Comparison of ENCODE assay signal across 1 cellular context in genomic region chr1:42935313-42935624, GRCh38.
A peak's percentile ranks its signal among the peaks of the same experiment; 100 is the strongest.
TF ChIP-seq lines count a peak whose summit lies in the region.

No MANE protein-coding gene starts in this region.

TF ChIP-seq in K562, 482 proteins besides CTCF, POLR2A, EP300 and RAD21 (continued from another document):
- no peak for TF ChIP-seq FOXA3 (CRISPR knock-in tag; conservative IDR thresholded peaks at IDR 0.05 in 1 of 2, IDR thresholded peaks at IDR 0.05 in 1 of 2)
- no peak for TF ChIP-seq MITF (IDR thresholded peaks at IDR 0.05)
- peak; percentile 27; the same call in 1 of the 2 replicates for TF ChIP-seq CEBPG (CRISPR knock-in tag; IDR thresholded peaks at IDR 0.05)
- no peak for TF ChIP-seq CEBPG (tag; conservative IDR thresholded peaks at IDR 0.05 in 1 of 2, IDR thresholded peaks at IDR 0.05 in 1 of 2)
- no peak for TF ChIP-seq ZNF239 (CRISPR knock-in tag; IDR thresholded peaks at IDR 0.05)
- TF ChIP-seq CTBP1 (IDR thresholded peaks at IDR 0.05; ENCODE audit: borderline replicate concordance): no peak
- TF ChIP-seq ZNF407 (IDR thresholded peaks at IDR 0.05; ENCODE audit: low read depth): no peak
- no peak for TF ChIP-seq SLC30A9 (CRISPR knock-in tag; IDR thresholded peaks at IDR 0.05)
- 0 out of 2 replicates have a peak, but pooled peaks have one; percentile 10 for TF ChIP-seq HSF4 (CRISPR knock-in tag; IDR thresholded peaks at IDR 0.05; ENCODE audit: borderline replicate concordance)
- no peak for TF ChIP-seq BRD4 (IDR thresholded peaks at IDR 0.05)
- no peak for TF ChIP-seq TFAM (CRISPR knock-in tag; conservative IDR thresholded peaks at IDR 0.05)
- no peak for TF ChIP-seq TOE1 (IDR thresholded peaks at IDR 0.05; ENCODE audit: borderline replicate concordance)
- no peak for TF ChIP-seq TOE1 (CRISPR knock-in tag; IDR thresholded peaks at IDR 0.05; ENCODE audit: borderline replicate concordance, low read depth)
- no peak for TF ChIP-seq ZNF431 (CRISPR knock-in tag; IDR thresholded peaks at IDR 0.05)
- TF ChIP-seq ZNF197 (CRISPR knock-in tag; IDR thresholded peaks at IDR 0.05; ENCODE audit: low read depth): no peak
- TF ChIP-seq HMG20B (CRISPR knock-in tag; IDR thresholded peaks at IDR 0.05): no peak
- TF ChIP-seq ZNF3 (CRISPR knock-in tag; IDR thresholded peaks at IDR 0.05): no peak
- TF ChIP-seq NFATC3 (IDR thresholded peaks at IDR 0.05): no peak
- 0 out of 2 replicates have a peak, but pooled peaks have one; percentile 11 for TF ChIP-seq ZNF143 (CRISPR knock-in tag; IDR thresholded peaks at IDR 0.05)
- TF ChIP-seq MEF2A (IDR thresholded peaks at IDR 0.05; ENCODE audit: control insufficient read depth, low read depth, low read length): no peak
- TF ChIP-seq ZNF584 (CRISPR knock-in tag; IDR thresholded peaks at IDR 0.05; ENCODE audit: low read depth): no peak
- no peak for TF ChIP-seq YBX1 (IDR thresholded peaks at IDR 0.05)
- no peak for TF ChIP-seq RERE (CRISPR knock-in tag; IDR thresholded peaks at IDR 0.05; ENCODE audit: borderline replicate concordance)
- TF ChIP-seq POLR2AphosphoS2 (IDR thresholded peaks at IDR 0.05; ENCODE audit: low read length): no peak
- no peak for TF ChIP-seq STAG1 (CRISPR knock-in tag; IDR thresholded peaks at IDR 0.05; ENCODE audit: borderline replicate concordance)
- TF ChIP-seq U2AF2 (optimal IDR thresholded peaks at IDR 0.05; ENCODE audit: low read depth, low read length): no peak
- no peak for TF ChIP-seq ZNF551 (CRISPR knock-in tag; IDR thresholded peaks at IDR 0.05)
- no peak for TF ChIP-seq HOMEZ (CRISPR knock-in tag; IDR thresholded peaks at IDR 0.05)
- no peak for TF ChIP-seq ZNF79 (CRISPR knock-in tag; IDR thresholded peaks at IDR 0.05; ENCODE audit: low read depth)
- no peak for TF ChIP-seq ZNF445 (CRISPR knock-in tag; IDR thresholded peaks at IDR 0.05; ENCODE audit: low read depth)
- TF ChIP-seq ATF1 (CRISPR knock-in tag; IDR thresholded peaks at IDR 0.05): no peak
- TF ChIP-seq ATF1 (tag; IDR thresholded peaks at IDR 0.05): no peak
- TF ChIP-seq SP2 (IDR thresholded peaks at IDR 0.05; ENCODE audit: extremely low read depth, low read depth, low read length, poor library complexity, severe bottlenecking): no peak
